In genomic region chr2:150169230-150169629, GRCh38 we compare ENCODE assay signal across 14 cellular contexts.
DNase-seq lines count a peak whose midpoint lies in the region; ATAC-seq and TF ChIP-seq lines count a peak whose summit lies in the region.
"Had no signal": no experiment of that assay in that cellular context is flagged by ENCODE, and none has a peak within 500 bp of the region (broad histone marks: within the 10 kb centered on the region; RNA-seq: fewer than 3 reads in every experiment).

No MANE protein-coding gene starts in this region.

- in situ Hi-C loops in transverse colon (cut with MboI; ENCODE audit: low pct_ligation_motif_present in 1 of 4, low pct_unique_long_range_greater_than_20kb in 1 of 4, low sequenced_read_pairs in 3 of 4), result no loop called here

- TF ChIP-seq POLR2A in right lobe of liver (IDR thresholded peaks at IDR 0.05) (peak; percentile 59), transverse colon (IDR thresholded peaks at IDR 0.05) (no peak)

- no peak for TF ChIP-seq CTCF in epithelial cell of esophagus (IDR thresholded peaks at IDR 0.05; ENCODE audit: insufficient read depth, low read depth, low read length, missing control alignments)
- no peak for TF ChIP-seq CTCF in right lobe of liver (IDR thresholded peaks at IDR 0.05)
- TF ChIP-seq CTCF in transverse colon (IDR thresholded peaks at IDR 0.05), result no peak

- ATAC-seq in right lobe of liver, result peak; percentile 82 to 90 (median 85)
- no peak for ATAC-seq in GM19395 (IDR thresholded peaks at IDR 0.05; ENCODE audit: unreplicated experiment)
- no peak for ATAC-seq in HG03520 (IDR thresholded peaks at IDR 0.05; ENCODE audit: unreplicated experiment)
- ATAC-seq: activated CD8-positive, alpha-beta T cell treated with anti-CD3 and anti-CD28 coated beads, Interleukin-2, amount 10 ng/mL, durations not matched to agents 7 days and 5 days; GM12878; naive thymus-derived CD8-positive, alpha-beta T cell; stimulated activated effector memory CD8-positive, alpha-beta T cell treated with anti-CD3 and anti-CD28 coated beads, Interleukin-12 subunit alpha, Interleukin-12 subunit beta, amount 100 ng/mL, for 72 hours had no signal

- H3K36me3 ChIP-seq in MG63, result no peaks in the 10 kb centered on the region
- no peaks in the 10 kb centered on the region for H3K36me3 ChIP-seq in right lobe of liver
- H3K36me3 ChIP-seq in transverse colon, result no peaks in the 10 kb centered on the region

- peak; percentile 71 for DNase-seq in MG63
- peak; percentile 29 for DNase-seq in epithelial cell of esophagus (ENCODE audit: low read depth)
- peak; percentile 47 to 84 (median 76) for DNase-seq in right lobe of liver
- no peak for DNase-seq in transverse colon
- DNase-seq in stimulated activated naive CD4-positive, alpha-beta T cell (lab: John Stamatoyannopoulos, UW), result no peak
- DNase-seq: activated CD8-positive, alpha-beta T cell treated with anti-CD3 and anti-CD28 coated beads, Interleukin-2, amount 10 ng/mL, durations not matched to agents 7 days and 5 days; Calu3; H7; naive thymus-derived CD8-positive, alpha-beta T cell had no signal

- H3K27ac ChIP-seq in right lobe of liver (peak overlapping the region; percentile 37 to 74 (median 73)), transverse colon (peak overlapping the region in 3 of 4 donors; percentile 13 to 30 (median 16))
- H3K27ac ChIP-seq: KMS-11 had no signal

- intact Hi-C loops in right lobe of liver (cut with DNase I), result no loop called here
- intact Hi-C loops in transverse colon (cut with DNase I; ENCODE audit: low total_unique reads), result no loop called here

- no peaks in the 10 kb centered on the region for H3K9me3 ChIP-seq in MG63
- H3K9me3 ChIP-seq in right lobe of liver, result no peaks in the 10 kb centered on the region
- H3K9me3 ChIP-seq in transverse colon, result no peaks in the 10 kb centered on the region

- TF ChIP-seq EP300 in transverse colon (IDR thresholded peaks at IDR 0.05; ENCODE audit: low read depth), result no peak

- no peak overlapping the region for H3K4me3 ChIP-seq in MG63
- H3K4me3 ChIP-seq in epithelial cell of esophagus (ENCODE audit: low read length), result no peak overlapping the region
- H3K4me3 ChIP-seq in right lobe of liver, result peak overlapping the region in 2 of 3 donors; percentile 49 to 50
- no peak overlapping the region for H3K4me3 ChIP-seq in transverse colon
- H3K4me3 ChIP-seq: GM12878 had no signal

- H3K4me1 ChIP-seq in right lobe of liver (peaks cover 0 to 35% (median 13%) of the 10 kb centered on the region in 4 donors), transverse colon (peaks cover 0 to 18% (median 10%) of the 10 kb centered on the region in 4 donors)

- H3K27me3 ChIP-seq in MG63 (no peaks in the 10 kb centered on the region), right lobe of liver (no peaks in the 10 kb centered on the region), transverse colon (no peaks in the 10 kb centered on the region)

Comparison
In these comparisons a context has a peak if more than half of its experiments do, and no peak if none do; other contexts are left out.
1. DNase-seq: peak in MG63 (single experiment), epithelial cell of esophagus (single experiment) and right lobe of liver (3 of 3); none in transverse colon (single experiment) and stimulated activated naive CD4-positive, alpha-beta T cell (0 of 6).
2. H3K4me3 ChIP-seq: peak in right lobe of liver (2 of 3); none in MG63 (single experiment), epithelial cell of esophagus (single experiment) and transverse colon (0 of 4).
3. ATAC-seq: peak in right lobe of liver (4 of 4); none in GM19395 (single experiment) and HG03520 (single experiment).